In genomic region chr10:78408671-78409472, GRCh38 we compare ENCODE assay signal across 10 cellular contexts.
DNase-seq lines count a peak whose midpoint lies in the region; ATAC-seq and TF ChIP-seq lines count a peak whose summit lies in the region.
"Had no signal": no experiment of that assay in that cellular context is flagged by ENCODE, and none has a peak within 500 bp of the region (broad histone marks: within the 10 kb centered on the region; RNA-seq: fewer than 3 reads in every experiment).

No MANE protein-coding gene starts in this region.

- H3K4me1 ChIP-seq in ascending aorta (peaks cover 4 to 26% of the 10 kb centered on the region in 2 donors), skeletal muscle tissue (ENCODE audit: control insufficient read depth in 3 of 3, insufficient read depth in 3 of 3, low read length in 3 of 3) (peaks cover 12 to 18% (median 17%) of the 10 kb centered on the region in 3 donors)

- H3K27ac Mint-ChIP-seq in stimulated activated naive CD8-positive, alpha-beta T cell treated with anti-CD3 and anti-CD28 coated beads, Interleukin-15, amount 100 ng/mL, for 72 hours, result no peak overlapping the region

- no peak for TF ChIP-seq CTCF in ascending aorta (IDR thresholded peaks at IDR 0.05)
- no peak for TF ChIP-seq CTCF in foreskin fibroblast (IDR thresholded peaks at IDR 0.05; ENCODE audit: low read depth, low read length)

- no peak overlapping the region for H3K4me3 Mint-ChIP-seq in stimulated activated naive CD8-positive, alpha-beta T cell treated with anti-CD3 and anti-CD28 coated beads, Interleukin-15, amount 100 ng/mL, for 72 hours

- intact Hi-C loops in ascending aorta (cut with DNase I), result loop anchor here (2.0 kb wide), 1 partner anchor 152 kb away; no protein-coding TSS in a partner anchor

- H3K27me3 Mint-ChIP-seq in stimulated activated naive CD8-positive, alpha-beta T cell treated with anti-CD3 and anti-CD28 coated beads, Interleukin-15, amount 100 ng/mL, for 72 hours, result peaks cover 24% of the 10 kb centered on the region

- peaks cover 9% of the 10 kb centered on the region for H3K4me1 Mint-ChIP-seq in stimulated activated naive CD8-positive, alpha-beta T cell treated with anti-CD3 and anti-CD28 coated beads, Interleukin-15, amount 100 ng/mL, for 72 hours

- no peak for ATAC-seq in stimulated activated naive CD8-positive, alpha-beta T cell treated with anti-CD3 and anti-CD28 coated beads, Interleukin-15, amount 100 ng/mL, for 72 hours

- H3K27ac ChIP-seq in ascending aorta, result peak overlapping the region; percentile 66 to 81
- peak overlapping the region; percentile 11 for H3K27ac ChIP-seq in skeletal muscle tissue (ENCODE audit: low read depth, low read length)

- H3K9me3 ChIP-seq in ascending aorta (no peaks in the 10 kb centered on the region), skeletal muscle tissue (ENCODE audit: control insufficient read depth in 3 of 3, low read length in 3 of 3) (no peaks in the 10 kb centered on the region)

- peak; percentile 47 for DNase-seq in NCI-H1092 (lab: John Stamatoyannopoulos, UW)
- peak; percentile 31 to 89 for DNase-seq in ascending aorta (ENCODE audit: low spot score in 2 of 2)
- DNase-seq in islet precursor cell, result peak; percentile 54
- no peak for DNase-seq in DMS114 treated with DMSO at 0.1 percent for 48 hours (lab: John Stamatoyannopoulos, UW; ENCODE audit: unreplicated experiment)
- DNase-seq in foreskin fibroblast, result no peak
- no peak for DNase-seq in activated CD8-positive, alpha-beta memory T cell treated with anti-CD3 and anti-CD28 coated beads for 24 hours
- no peak for DNase-seq in stimulated activated naive CD8-positive, alpha-beta T cell treated with anti-CD3 and anti-CD28 coated beads, Interleukin-15, amount 100 ng/mL, for 72 hours
- DNase-seq: activated CD4-positive, alpha-beta T cell treated with anti-CD3 and anti-CD28 coated beads, Interleukin-2, amount 50 U/mL, for 1 hour; NCI-H2081 treated with DMSO at 0.1 percent for 48 hours had no signal

- no peaks in the 10 kb centered on the region for H3K9me3 Mint-ChIP-seq in stimulated activated naive CD8-positive, alpha-beta T cell treated with anti-CD3 and anti-CD28 coated beads, Interleukin-15, amount 100 ng/mL, for 72 hours

- H3K4me3 ChIP-seq in ascending aorta (no peak overlapping the region), skeletal muscle tissue (ENCODE audit: low read length in 3 of 3) (peak overlapping the region in 1 of 3 donors; percentile 45), foreskin fibroblast (ENCODE audit: low read depth in 1 of 2, low read length in 2 of 2) (no peak overlapping the region)

- H3K36me3 ChIP-seq in ascending aorta (no peaks in the 10 kb centered on the region), skeletal muscle tissue (ENCODE audit: control insufficient read depth in 3 of 3, insufficient read depth in 3 of 3, low read length in 3 of 3) (no peaks in the 10 kb centered on the region)

- H3K27me3 ChIP-seq in ascending aorta (no peaks in the 10 kb centered on the region), skeletal muscle tissue (ENCODE audit: control insufficient read depth in 3 of 3, insufficient read depth in 3 of 3, low read length in 3 of 3) (peaks cover 5 to 15% (median 12%) of the 10 kb centered on the region in 3 donors)

- H3K9ac ChIP-seq in skeletal muscle tissue (ENCODE audit: low read depth in 1 of 3, low read length in 3 of 3), result peak overlapping the region in 1 of 3 donors; percentile 62

Comparison
In these comparisons a context has a peak if more than half of its experiments do, and no peak if none do; other contexts are left out.
1. DNase-seq: peak in NCI-H1092 (single experiment), ascending aorta (2 of 2) and islet precursor cell (single experiment); none in DMS114 treated with DMSO at 0.1 percent for 48 hours (single experiment), foreskin fibroblast (0 of 2), activated CD8-positive, alpha-beta memory T cell treated with anti-CD3 and anti-CD28 coated beads for 24 hours (single experiment) and stimulated activated naive CD8-positive, alpha-beta T cell treated with anti-CD3 and anti-CD28 coated beads, Interleukin-15, amount 100 ng/mL, for 72 hours (0 of 2).